16 cellular contexts compared by ENCODE assay signal in the genomic region with DNA sequence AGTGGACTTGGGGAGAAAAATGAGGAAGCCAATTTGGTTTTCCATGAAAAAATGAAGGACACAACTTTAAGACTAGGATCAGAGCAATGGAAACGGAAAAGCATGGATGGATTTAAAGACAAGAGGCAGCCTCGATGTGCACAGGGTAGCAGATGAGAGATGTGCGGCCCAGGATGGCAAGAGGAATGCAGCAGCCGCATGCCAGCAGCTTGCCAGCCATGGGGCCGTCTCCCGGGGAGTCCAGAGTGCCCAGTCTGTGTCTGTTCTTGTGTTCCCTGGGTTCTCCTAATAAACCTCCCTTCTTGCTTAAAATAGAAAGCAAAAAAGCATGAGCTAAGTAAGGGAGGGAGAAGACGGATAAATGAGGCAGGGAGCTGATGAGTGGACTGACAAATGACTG.
"Had no signal": no experiment of that assay in that cellular context is flagged by ENCODE, and none has a peak within 500 bp of the region (broad histone marks: within the 10 kb centered on the region; RNA-seq: fewer than 3 reads in every experiment).

No MANE protein-coding gene starts in this region.

- H3K4me1 ChIP-seq: esophagus muscularis mucosa, gastroesophageal sphincter, left lung, lower lobe of right lung, tibial artery, upper lobe of left lung, vagina had no signal

- H3K9me3 Mint-ChIP-seq: dendritic cell treated with granulocyte-macrophage colony-stimulating factor and Interleukin-4, amounts not matched to agents 40 ng/mL and 50 ng/mL, for 4 days; effector memory CD8-positive, alpha-beta T cell; memory B cell; natural killer cell treated with Interleukin-12 subunit alpha and Interleukin-12 subunit beta and Interleukin-15 and Interleukin-18, amount 100 ng/mL, for 72 hours; stimulated activated effector memory CD8-positive, alpha-beta T cell treated with anti-CD3 and anti-CD28 coated beads, Interleukin-12 subunit alpha, Interleukin-12 subunit beta, amount 100 ng/mL, for 72 hours had no signal

- H3K27me3 ChIP-seq: upper lobe of left lung, vagina had no signal

- H3K9me3 ChIP-seq: gastroesophageal sphincter, left lung, lower lobe of right lung, tibial artery, upper lobe of left lung, vagina had no signal

- DNase-seq: effector memory CD8-positive, alpha-beta T cell; glutamatergic neuron had no signal

- H3K27ac Mint-ChIP-seq: dendritic cell treated with granulocyte-macrophage colony-stimulating factor and Interleukin-4, amounts not matched to agents 40 ng/mL and 50 ng/mL, for 4 days; effector memory CD8-positive, alpha-beta T cell; memory B cell; natural killer cell treated with Interleukin-12 subunit alpha and Interleukin-12 subunit beta and Interleukin-15 and Interleukin-18, amount 100 ng/mL, for 72 hours; stimulated activated effector memory CD8-positive, alpha-beta T cell treated with anti-CD3 and anti-CD28 coated beads, Interleukin-12 subunit alpha, Interleukin-12 subunit beta, amount 100 ng/mL, for 72 hours had no signal

- H3K36me3 ChIP-seq: esophagus muscularis mucosa, gastroesophageal sphincter, left lung, lower lobe of right lung, tibial artery, upper lobe of left lung, vagina had no signal

- H3K36me3 Mint-ChIP-seq: natural killer cell treated with Interleukin-12 subunit alpha and Interleukin-12 subunit beta and Interleukin-15 and Interleukin-18, amount 100 ng/mL, for 72 hours; stimulated activated effector memory CD8-positive, alpha-beta T cell treated with anti-CD3 and anti-CD28 coated beads, Interleukin-12 subunit alpha, Interleukin-12 subunit beta, amount 100 ng/mL, for 72 hours had no signal

- H3K4me3 ChIP-seq: esophagus muscularis mucosa, gastroesophageal sphincter, left lung, lower lobe of right lung, smooth muscle cell, tibial artery, upper lobe of left lung, vagina had no signal

- H3K4me1 Mint-ChIP-seq: stimulated activated effector memory CD8-positive, alpha-beta T cell treated with anti-CD3 and anti-CD28 coated beads, Interleukin-12 subunit alpha, Interleukin-12 subunit beta, amount 100 ng/mL, for 72 hours had no signal

- H3K27ac ChIP-seq: epithelial cell of prostate, esophagus muscularis mucosa, gastroesophageal sphincter, left lung, lower lobe of right lung, tibial artery, upper lobe of left lung, vagina had no signal

- ATAC-seq: effector memory CD8-positive, alpha-beta T cell; gastroesophageal sphincter; stimulated activated effector memory CD8-positive, alpha-beta T cell treated with anti-CD3 and anti-CD28 coated beads, Interleukin-12 subunit alpha, Interleukin-12 subunit beta, amount 100 ng/mL, for 72 hours; stimulated activated naive CD8-positive, alpha-beta T cell treated with anti-CD3 and anti-CD28 coated beads, Interleukin-15, Interleukin-2, amounts not matched to agents 100 U/mL and 50 U/mL, for 24 hours had no signal

- H3K4me3 Mint-ChIP-seq: dendritic cell treated with granulocyte-macrophage colony-stimulating factor and Interleukin-4, amounts not matched to agents 40 ng/mL and 50 ng/mL, for 4 days; effector memory CD8-positive, alpha-beta T cell; memory B cell; natural killer cell treated with Interleukin-12 subunit alpha and Interleukin-12 subunit beta and Interleukin-15 and Interleukin-18, amount 100 ng/mL, for 72 hours; stimulated activated effector memory CD8-positive, alpha-beta T cell treated with anti-CD3 and anti-CD28 coated beads, Interleukin-12 subunit alpha, Interleukin-12 subunit beta, amount 100 ng/mL, for 72 hours had no signal
